In genomic region chr19:51366050-51366998, GRCh38 we compare ENCODE assay signal across 1 cellular context.
A peak's percentile ranks its signal among the peaks of the same experiment; 100 is the strongest.
TF ChIP-seq lines count a peak whose summit lies in the region.

TSS of gene ETFB (minus strand) at chr19:51366388. CDS start at chr19:51366326, 62 bp downstream.

TF ChIP-seq in H1, 55 proteins besides CTCF, POLR2A, EP300 and RAD21:
- peak; percentile 40 for TF ChIP-seq KDM4A (IDR thresholded peaks at IDR 0.05; ENCODE audit: low read depth, low read length, severe bottlenecking)
- TF ChIP-seq HDAC6 (IDR thresholded peaks at IDR 0.05; ENCODE audit: low read depth, low read length) = no peak
- no peak for TF ChIP-seq RNF2 (IDR thresholded peaks at IDR 0.05; ENCODE audit: borderline replicate concordance, low read depth, low read length, missing control alignments, poor library complexity, severe bottlenecking)
- TF ChIP-seq TEAD4 (IDR thresholded peaks at IDR 0.05; ENCODE audit: low read depth, low read length) = no peak
- TF ChIP-seq ASH2L (IDR thresholded peaks at IDR 0.05; ENCODE audit: low read length) = peak; percentile 71
- no peak for TF ChIP-seq RXRA (IDR thresholded peaks at IDR 0.05; ENCODE audit: insufficient read depth, low read depth, low read length)
- no peak for TF ChIP-seq CEBPB (IDR thresholded peaks at IDR 0.05; ENCODE audit: low read depth, low read length)
- no peak; a peak in 1 of 4 replicates for TF ChIP-seq HDAC2 (IDR thresholded peaks at IDR 0.05; ENCODE audit: borderline replicate concordance in 1 of 2, low read depth in 2 of 2, low read length in 2 of 2)
- TF ChIP-seq GABPA (IDR thresholded peaks at IDR 0.05; ENCODE audit: borderline replicate concordance, insufficient read depth, low read length) = no peak
- no peak for TF ChIP-seq NANOG (IDR thresholded peaks at IDR 0.05; ENCODE audit: insufficient read depth, low read depth, low read length, poor library complexity, severe bottlenecking)
- no peak for TF ChIP-seq SRF (IDR thresholded peaks at IDR 0.05; ENCODE audit: low read depth, low read length)
- peak; percentile 91 for TF ChIP-seq SAP30 (IDR thresholded peaks at IDR 0.05; ENCODE audit: insufficient read depth, insufficient replicate concordance, low read length)
- no peak for TF ChIP-seq CBX8 (IDR thresholded peaks at IDR 0.05; ENCODE audit: borderline replicate concordance, low read depth, low read length)
- no peak for TF ChIP-seq FOSL1 (IDR thresholded peaks at IDR 0.05; ENCODE audit: insufficient read depth, low read depth, low read length)
- no peak for TF ChIP-seq BRCA1 (IDR thresholded peaks at IDR 0.05; ENCODE audit: low read depth, low read length)
- no peak for TF ChIP-seq ATF2 (IDR thresholded peaks at IDR 0.05; ENCODE audit: low read length)
- TF ChIP-seq KDM5A (IDR thresholded peaks at IDR 0.05; ENCODE audit: low read length) = no peak
- no peak for TF ChIP-seq ZNF274 (IDR thresholded peaks at IDR 0.05; ENCODE audit: borderline replicate concordance, extremely low read depth, low read length)
- TF ChIP-seq YY1 (IDR thresholded peaks at IDR 0.05; ENCODE audit: low read depth, low read length) = peak; percentile 79; the same call in 1 of the 2 replicates
- TF ChIP-seq BACH1 (IDR thresholded peaks at IDR 0.05; ENCODE audit: low read length) = no peak
- peak; percentile 68 for TF ChIP-seq RBBP5 (IDR thresholded peaks at IDR 0.05; ENCODE audit: borderline replicate concordance, low read depth, low read length)
- peak; percentile 55 for TF ChIP-seq NRF1 (IDR thresholded peaks at IDR 0.05; ENCODE audit: low read depth, low read length)
- TF ChIP-seq JUN (IDR thresholded peaks at IDR 0.05; ENCODE audit: low read depth, low read length) = no peak
- peak; percentile 81 for TF ChIP-seq TAF1 (IDR thresholded peaks at IDR 0.05; ENCODE audit: low read depth, low read length)
- no peak for TF ChIP-seq CHD1 (IDR thresholded peaks at IDR 0.05; ENCODE audit: low read depth, low read length)
- TF ChIP-seq CREB1 (IDR thresholded peaks at IDR 0.05) = no peak
- TF ChIP-seq ATF3 (IDR thresholded peaks at IDR 0.05; ENCODE audit: insufficient read depth, low read depth, low read length) = no peak
- no peak for TF ChIP-seq TCF12 (IDR thresholded peaks at IDR 0.05; ENCODE audit: low read depth, low read length)
- TF ChIP-seq TBP (IDR thresholded peaks at IDR 0.05; ENCODE audit: low read depth, low read length) = no peak
- no peak for TF ChIP-seq SIX5 (IDR thresholded peaks at IDR 0.05; ENCODE audit: low read depth, low read length)
- no peak for TF ChIP-seq KDM1A (IDR thresholded peaks at IDR 0.05; ENCODE audit: borderline replicate concordance, low read length)
- TF ChIP-seq GTF2F1 (IDR thresholded peaks at IDR 0.05; ENCODE audit: borderline replicate concordance, low read depth, low read length) = no peak
- peak; percentile 90 for TF ChIP-seq MAX (IDR thresholded peaks at IDR 0.05)
- no peak for TF ChIP-seq CHD2 (IDR thresholded peaks at IDR 0.05; ENCODE audit: low read length)
- TF ChIP-seq JUND (IDR thresholded peaks at IDR 0.05; ENCODE audit: low read length) = no peak
- no peak for TF ChIP-seq USF2 (IDR thresholded peaks at IDR 0.05; ENCODE audit: low read length)
- peak; percentile 92; a peak in 3 of 4 replicates for TF ChIP-seq SIN3A (conservative IDR thresholded peaks at IDR 0.05 in 1 of 2, IDR thresholded peaks at IDR 0.05 in 1 of 2; ENCODE audit: low read depth in 1 of 2, low read length in 2 of 2)
- peak; percentile 86 for TF ChIP-seq POLR2AphosphoS5 (IDR thresholded peaks at IDR 0.05; ENCODE audit: low read depth, low read length)
- no peak for TF ChIP-seq MAFK (IDR thresholded peaks at IDR 0.05; ENCODE audit: low read depth, low read length)
- TF ChIP-seq CBX5 (IDR thresholded peaks at IDR 0.05; ENCODE audit: low read depth, low read length) = no peak
- no peak for TF ChIP-seq EGR1 (IDR thresholded peaks at IDR 0.05; ENCODE audit: borderline replicate concordance, low read depth, low read length)
- no peak for TF ChIP-seq POU5F1 (IDR thresholded peaks at IDR 0.05; ENCODE audit: low read depth, low read length)
- TF ChIP-seq SP4 (IDR thresholded peaks at IDR 0.05; ENCODE audit: low read length) = no peak
- peak; percentile 75; the same call in 1 of the 2 replicates for TF ChIP-seq SP1 (IDR thresholded peaks at IDR 0.05; ENCODE audit: low read depth, low read length)
- TF ChIP-seq E2F6 (IDR thresholded peaks at IDR 0.05) = peak; percentile 75
- TF ChIP-seq RFX5 (IDR thresholded peaks at IDR 0.05; ENCODE audit: borderline replicate concordance, low read depth, low read length) = no peak
- no peak for TF ChIP-seq EZH2 (IDR thresholded peaks at IDR 0.05; ENCODE audit: low read depth, low read length, severe bottlenecking)
- TF ChIP-seq SP2 (IDR thresholded peaks at IDR 0.05; ENCODE audit: low read length) = no peak
- no peak for TF ChIP-seq SUZ12 (IDR thresholded peaks at IDR 0.05; ENCODE audit: low read length)
- no peak for TF ChIP-seq SIRT6 (IDR thresholded peaks at IDR 0.05; ENCODE audit: low read length)
- TF ChIP-seq TAF7 (optimal IDR thresholded peaks at IDR 0.05; ENCODE audit: borderline replicate concordance, low read depth, low read length) = no peak
- TF ChIP-seq BCL11A (IDR thresholded peaks at IDR 0.05; ENCODE audit: low read depth in 2 of 2, low read length in 2 of 2) = no peak
- 0 out of 2 replicates have a peak, but pooled peaks have one; percentile 40 for TF ChIP-seq PHF8 (conservative IDR thresholded peaks at IDR 0.05; ENCODE audit: low read depth, low read length)
- TF ChIP-seq CTBP2 (IDR thresholded peaks at IDR 0.05; ENCODE audit: borderline replicate concordance, insufficient read depth, insufficient read length, low read length) = no peak
- TF ChIP-seq CHD7 (IDR thresholded peaks at IDR 0.05; ENCODE audit: insufficient replicate concordance, low read length) = no peak
TF ChIP-seq in H1: peak in this region for 13.
